ENCODE assay signal across 9 cellular contexts in genomic region chr10:62614389-62615157, GRCh38.
DNase-seq lines count a peak whose midpoint lies in the region; ATAC-seq lines count a peak whose summit lies in the region.
"Had no signal": no experiment of that assay in that cellular context is flagged by ENCODE, and none has a peak within 500 bp of the region (broad histone marks: within the 10 kb centered on the region; RNA-seq: fewer than 3 reads in every experiment).

No MANE protein-coding gene starts in this region.

- peaks cover 34% of the 10 kb centered on the region for H3K4me1 Mint-ChIP-seq in activated naive CD4-positive, alpha-beta T cell treated with anti-CD3 and anti-CD28 coated beads for 36 hours (ENCODE audit: low read depth)
- H3K4me1 Mint-ChIP-seq in activated naive CD8-positive, alpha-beta T cell treated with anti-CD3 and anti-CD28 coated beads for 36 hours: peaks cover 49% of the 10 kb centered on the region
- peaks cover 69% of the 10 kb centered on the region for H3K4me1 Mint-ChIP-seq in stimulated activated naive CD8-positive, alpha-beta T cell treated with anti-CD3 and anti-CD28 coated beads, Interleukin-15, Interleukin-2, amounts not matched to agents 100 ng/mL and 50 ng/mL, for 24 hours (ENCODE audit: low read depth)

- H3K27me3 Mint-ChIP-seq in activated naive CD4-positive, alpha-beta T cell treated with anti-CD3 and anti-CD28 coated beads for 36 hours (ENCODE audit: low read depth): peaks cover 5% of the 10 kb centered on the region
- peaks cover 8% of the 10 kb centered on the region for H3K27me3 Mint-ChIP-seq in activated naive CD8-positive, alpha-beta T cell treated with anti-CD3 and anti-CD28 coated beads for 36 hours
- no peaks in the 10 kb centered on the region for H3K27me3 Mint-ChIP-seq in stimulated activated naive CD8-positive, alpha-beta T cell treated with anti-CD3 and anti-CD28 coated beads, Interleukin-15, Interleukin-2, amounts not matched to agents 100 ng/mL and 50 ng/mL, for 24 hours

- ATAC-seq in activated naive CD4-positive, alpha-beta T cell treated with anti-CD3 and anti-CD28 coated beads, Interleukin-2, amount 50 U/mL, for 72 hours: peak; percentile 82 to 84
- ATAC-seq in HG03108 (IDR thresholded peaks at IDR 0.05; ENCODE audit: unreplicated experiment): peak; percentile 38

- H3K36me3 Mint-ChIP-seq in activated naive CD4-positive, alpha-beta T cell treated with anti-CD3 and anti-CD28 coated beads, Interleukin-2, amount 50 U/mL, for 72 hours: peaks cover 0 to 6% of the 10 kb centered on the region in 2 donors
- H3K36me3 Mint-ChIP-seq in activated naive CD4-positive, alpha-beta T cell treated with anti-CD3 and anti-CD28 coated beads for 36 hours (ENCODE audit: low read depth): no peaks in the 10 kb centered on the region
- H3K36me3 Mint-ChIP-seq in activated naive CD8-positive, alpha-beta T cell treated with anti-CD3 and anti-CD28 coated beads for 36 hours: peaks cover 4% of the 10 kb centered on the region
- no peaks in the 10 kb centered on the region for H3K36me3 Mint-ChIP-seq in stimulated activated naive CD8-positive, alpha-beta T cell treated with anti-CD3 and anti-CD28 coated beads, Interleukin-15, Interleukin-2, amounts not matched to agents 100 ng/mL and 50 ng/mL, for 24 hours (ENCODE audit: low read depth)
- H3K36me3 Mint-ChIP-seq: CD4-positive, alpha-beta memory T cell had no signal

- H3K4me3 Mint-ChIP-seq in activated naive CD4-positive, alpha-beta T cell treated with anti-CD3 and anti-CD28 coated beads for 36 hours: no peak overlapping the region
- H3K4me3 Mint-ChIP-seq in activated naive CD8-positive, alpha-beta T cell treated with anti-CD3 and anti-CD28 coated beads for 36 hours: no peak overlapping the region
- H3K4me3 Mint-ChIP-seq in stimulated activated naive CD8-positive, alpha-beta T cell treated with anti-CD3 and anti-CD28 coated beads, Interleukin-15, Interleukin-2, amounts not matched to agents 100 ng/mL and 50 ng/mL, for 24 hours: peak overlapping the region; percentile 33

- CTCF ChIA-PET in activated naive CD4-positive, alpha-beta T cell treated with anti-CD3 and anti-CD28 coated beads for 36 hours (lab: Charles Lee): interaction anchor here (0.6 to 7.6 kb wide), 3 partner anchors 22 to 203 kb away, joined by 3 to 49 read pairs (median 4); partner anchors contain the start of gene EGR2

- peaks cover 0 to 11% of the 10 kb centered on the region in 2 donors for H3K9me3 Mint-ChIP-seq in activated naive CD4-positive, alpha-beta T cell treated with anti-CD3 and anti-CD28 coated beads, Interleukin-2, amount 50 U/mL, for 72 hours
- peaks cover 1% of the 10 kb centered on the region for H3K9me3 Mint-ChIP-seq in activated naive CD4-positive, alpha-beta T cell treated with anti-CD3 and anti-CD28 coated beads for 36 hours
- H3K9me3 Mint-ChIP-seq in activated naive CD8-positive, alpha-beta T cell treated with anti-CD3 and anti-CD28 coated beads for 36 hours: peaks cover 1% of the 10 kb centered on the region
- peaks cover 5% of the 10 kb centered on the region for H3K9me3 Mint-ChIP-seq in stimulated activated naive CD8-positive, alpha-beta T cell treated with anti-CD3 and anti-CD28 coated beads, Interleukin-15, Interleukin-2, amounts not matched to agents 100 ng/mL and 50 ng/mL, for 24 hours
- H3K9me3 Mint-ChIP-seq: CD4-positive, alpha-beta memory T cell had no signal

- peak overlapping the region in 1 of 2 donors; percentile 60 for H3K27ac Mint-ChIP-seq in activated naive CD4-positive, alpha-beta T cell treated with anti-CD3 and anti-CD28 coated beads, Interleukin-2, amount 50 U/mL, for 72 hours
- no peak overlapping the region for H3K27ac Mint-ChIP-seq in activated naive CD4-positive, alpha-beta T cell treated with anti-CD3 and anti-CD28 coated beads for 36 hours
- H3K27ac Mint-ChIP-seq in activated naive CD8-positive, alpha-beta T cell treated with anti-CD3 and anti-CD28 coated beads for 36 hours: no peak overlapping the region
- H3K27ac Mint-ChIP-seq in stimulated activated naive CD8-positive, alpha-beta T cell treated with anti-CD3 and anti-CD28 coated beads, Interleukin-15, Interleukin-2, amounts not matched to agents 100 ng/mL and 50 ng/mL, for 24 hours: peak overlapping the region; percentile 90

- intact Hi-C loops in activated naive CD4-positive, alpha-beta T cell treated with anti-CD3 and anti-CD28 coated beads for 36 hours (cut with micrococcal nuclease): loop anchor here (5.0 kb wide), 1 partner anchor 393 kb away; no protein-coding TSS in a partner anchor

- peak; percentile 23 to 66 for DNase-seq in activated naive CD4-positive, alpha-beta T cell treated with anti-CD3 and anti-CD28 coated beads, Interleukin-2, amount 50 U/mL, for 72 hours (ENCODE audit: low spot score in 2 of 2)
- DNase-seq in activated naive CD4-positive, alpha-beta T cell treated with anti-CD3 and anti-CD28 coated beads for 36 hours: no peak
- peak; percentile 14 for DNase-seq in activated naive CD8-positive, alpha-beta T cell treated with anti-CD3 and anti-CD28 coated beads for 36 hours
- DNase-seq in medulla oblongata (ENCODE audit: extremely low spot score): no peak
- DNase-seq in NCI-H748 treated with DMSO at 0.1 percent for 48 hours (lab: John Stamatoyannopoulos, UW): no peak
- no peak for DNase-seq in NCI-H748 (lab: John Stamatoyannopoulos, UW; ENCODE audit: unreplicated experiment)

Comparison
In these comparisons a context has a peak if more than half of its experiments do, and no peak if none do; other contexts are left out.
1. DNase-seq: peak in activated naive CD4-positive, alpha-beta T cell treated with anti-CD3 and anti-CD28 coated beads, Interleukin-2, amount 50 U/mL, for 72 hours (2 of 2) and activated naive CD8-positive, alpha-beta T cell treated with anti-CD3 and anti-CD28 coated beads for 36 hours (single experiment); none in activated naive CD4-positive, alpha-beta T cell treated with anti-CD3 and anti-CD28 coated beads for 36 hours (single experiment), medulla oblongata (single experiment), NCI-H748 treated with DMSO at 0.1 percent for 48 hours (single experiment) and NCI-H748 (single experiment).